In the genomic region with DNA sequence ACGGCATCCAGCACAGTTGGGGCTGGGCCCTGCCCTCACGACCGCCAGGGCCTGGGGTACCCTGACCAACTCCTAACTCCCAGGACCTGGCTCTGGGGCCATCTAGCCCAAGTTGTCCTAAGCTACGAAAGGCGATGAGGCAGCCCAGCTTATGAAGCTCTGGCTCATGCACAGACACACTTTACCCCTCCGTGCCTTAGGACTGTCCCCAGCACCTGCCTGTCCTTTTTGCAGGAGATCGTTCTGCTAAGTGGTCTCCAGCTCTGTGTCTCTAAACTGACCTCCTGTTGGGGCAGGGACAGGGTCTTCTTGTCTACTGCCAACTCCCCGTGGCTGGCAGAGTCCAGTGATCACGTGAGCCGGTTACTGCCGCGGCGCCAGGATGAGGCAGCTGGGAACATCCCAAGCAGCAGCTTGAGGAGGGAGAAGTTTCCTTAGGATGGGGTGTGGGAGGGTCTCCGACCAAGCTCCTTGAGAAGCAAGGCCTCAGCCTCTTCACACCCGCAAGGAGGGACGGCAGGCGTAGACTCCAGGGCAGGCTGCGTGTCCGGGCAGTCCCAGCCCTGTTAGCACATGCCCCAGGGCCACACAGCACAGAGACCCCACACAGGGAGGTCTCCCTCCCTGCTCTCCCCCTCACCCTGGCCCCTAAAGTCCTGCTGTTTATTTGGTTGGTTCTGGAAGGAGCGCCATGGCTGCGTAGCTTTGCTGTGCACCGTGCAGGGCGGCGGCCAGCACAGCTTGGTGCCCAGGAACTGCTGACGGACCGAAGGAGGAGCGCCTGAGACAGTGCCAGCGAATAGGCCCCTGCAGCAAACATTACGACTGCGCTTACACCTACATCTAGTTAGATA, we compare ENCODE assay signal across 15 cellular contexts. TPM values are rescaled to one million over a fixed set of nuclear protein-coding genes. Genes with fewer than 3 reads are reported as not detected.
DNase-seq lines count a peak whose midpoint lies in the region; ATAC-seq, FAIRE-seq and TF ChIP-seq lines count a peak whose summit lies in the region.
"Had no signal": no experiment of that assay in that cellular context is flagged by ENCODE, and none has a peak within 500 bp of the region (broad histone marks: within the 10 kb centered on the region; RNA-seq: fewer than 3 reads in every experiment).

No MANE protein-coding gene starts in this region.

- peak overlapping the region; percentile 51; the same call in 1 of the 2 replicates for H4K8ac ChIP-seq in H1 (ENCODE audit: extremely low read depth, insufficient read depth, low read length)

- no peaks in the 10 kb centered on the region for H3K27me3 ChIP-seq in H1 (replicated peaks in 1 of 4; ENCODE audit: control insufficient read depth in 3 of 4, extremely low read depth in 1 of 4, insufficient read depth in 3 of 4, low read length in 3 of 4)
- H3K27me3 ChIP-seq: heart right ventricle had no signal

- H3K56ac ChIP-seq in H1 (replicated peaks; ENCODE audit: insufficient read length, low read depth, low read length), result no peak overlapping the region

- H2BK20ac ChIP-seq in H1 (ENCODE audit: low read length), result no peak overlapping the region

- TF ChIP-seq POLR2A in H1 (IDR thresholded peaks at IDR 0.05; ENCODE audit: control extremely low read depth in 1 of 2, low read depth in 2 of 2, low read length in 2 of 2), result no peak

- no peaks in the 10 kb centered on the region for H3K36me3 ChIP-seq in H1 (ENCODE audit: control insufficient read depth in 2 of 4, insufficient read depth in 4 of 4, low read length in 3 of 4)
- H3K36me3 ChIP-seq: heart right ventricle had no signal

- FAIRE-seq in H1 (lab: Jason Lieb, UNC), result no peak
- FAIRE-seq: GM18507 had no signal

- TF ChIP-seq CTCF in 22Rv1 (IDR thresholded peaks at IDR 0.05), result no peak
- no peak for TF ChIP-seq CTCF in H1 (IDR thresholded peaks at IDR 0.05; ENCODE audit: control extremely low read depth in 1 of 3, insufficient read depth in 1 of 3, low read depth in 1 of 3, low read length in 3 of 3)
- TF ChIP-seq CTCF in omental fat pad (IDR thresholded peaks at IDR 0.05), result no peak

- H3K9me3 ChIP-seq in H1 (ENCODE audit: insufficient read depth in 2 of 2, low read depth in 1 of 2, low read length in 1 of 2), result no peaks in the 10 kb centered on the region
- H3K9me3 ChIP-seq: heart right ventricle had no signal

- H2AFZ ChIP-seq in H1 (ENCODE audit: low read length), result no peak overlapping the region

- WGBS in H1 (ENCODE audit: extremely low coverage in 1 of 2, insufficient coverage in 1 of 2, insufficient read length in 1 of 2, insufficient replicate concordance in 2 of 2, low coverage in 1 of 2, low lambda C conversion rate in 2 of 2, missing lambda C conversion rate in 1 of 2), 2 experiments, result 89% methylated on average over 27 of the region's 30 CpGs; no CpG with 5 or more reads in 1 of the 2 experiments

- H3K79me2 ChIP-seq in H1 (ENCODE audit: control insufficient read depth in 1 of 2, insufficient read depth in 2 of 2, low read length in 2 of 2), result no peaks in the 10 kb centered on the region

- ATAC-seq in omental fat pad (ENCODE audit: low FRiP score) (no peak), HG02840 (IDR thresholded peaks at IDR 0.05; ENCODE audit: low FRiP score, unreplicated experiment) (no peak), GM21360 (IDR thresholded peaks at IDR 0.05; ENCODE audit: unreplicated experiment) (no peak), GM21423 (IDR thresholded peaks at IDR 0.05; ENCODE audit: unreplicated experiment) (no peak)
- ATAC-seq: heart right ventricle had no signal

- H2BK12ac ChIP-seq in H1 (ENCODE audit: low read depth, low read length), result no peak overlapping the region

- POLR2A ChIA-PET in H1 (lab: Charles Lee; ENCODE audit: partially characterized antibody), result interaction anchor here (1.0 kb wide), 1 partner anchor 15 kb away, joined by 3 read pairs; no protein-coding TSS in a partner anchor

- H3K14ac ChIP-seq in H1 (ENCODE audit: insufficient read length), result no peak overlapping the region

- H3K27ac ChIP-seq in 22Rv1 (peak overlapping the region; percentile 15; the same call in 1 of the 2 replicates), H1 (ENCODE audit: low read depth, low read length) (no peak overlapping the region)
- H3K27ac ChIP-seq: epithelial cell of prostate, heart right ventricle had no signal

- no peak overlapping the region for H2BK5ac ChIP-seq in H1 (ENCODE audit: low read depth, low read length)

- H3K4me2 ChIP-seq in H1 (ENCODE audit: insufficient read depth in 1 of 2, low read depth in 2 of 2, low read length in 2 of 2), result no peak overlapping the region

- CTCF ChIA-PET in H1 (lab: Charles Lee; ENCODE audit: partially characterized antibody), result interaction anchor here (1.2 to 3.2 kb wide), 4 partner anchors 13 to 100 kb away, joined by 3 to 12 read pairs (median 4); no protein-coding TSS in a partner anchor

- H3K4ac ChIP-seq in H1 (replicated peaks; ENCODE audit: insufficient read length, low read depth, low read length), result no peak overlapping the region

- no peak overlapping the region for H4K91ac ChIP-seq in H1 (replicated peaks; ENCODE audit: insufficient read length, low read length)

- TF ChIP-seq EP300 in H1 (IDR thresholded peaks at IDR 0.05; ENCODE audit: borderline replicate concordance in 1 of 2, low read depth in 2 of 2, low read length in 2 of 2), result no peak

- TF ChIP-seq RAD21 in H1 (IDR thresholded peaks at IDR 0.05 in 1 of 2, conservative IDR thresholded peaks at IDR 0.05 in 1 of 2; ENCODE audit: low read depth in 2 of 2, low read length in 2 of 2), result no peak

- H3K23ac ChIP-seq in H1 (ENCODE audit: insufficient read length), result no peak overlapping the region

- DNase-seq in Daoy (ENCODE audit: low read depth), result peak; percentile 2
- no peak for DNase-seq in H1 (ENCODE audit: low read depth in 1 of 2, low spot score in 2 of 2)
- peak; percentile 18 for DNase-seq in omental fat pad (ENCODE audit: low spot score)
- no peak for DNase-seq in NCI-H446 (lab: John Stamatoyannopoulos, UW)
- DNase-seq: CD4-positive, CD25-positive, alpha-beta regulatory T cell; NCI-H1436; NCI-H774; stimulated activated naive CD4-positive, alpha-beta T cell treated with Interleukin-2 at 50 U/mL for 16 hours had no signal

- H3K4me3 ChIP-seq in H1 (ENCODE audit: extremely low read depth in 1 of 4, insufficient read depth in 2 of 4, low read depth in 3 of 4, low read length in 4 of 4), result no peak overlapping the region
- H3K4me3 ChIP-seq: heart right ventricle had no signal

- H4K5ac ChIP-seq in H1 (ENCODE audit: insufficient read length, low read depth, low read length), result no peak overlapping the region

- H2BK120ac ChIP-seq in H1 (replicated peaks; ENCODE audit: low read depth, low read length), result no peak overlapping the region

- no peaks in the 10 kb centered on the region for H3K4me1 ChIP-seq in H1 (replicated peaks in 1 of 4; ENCODE audit: control insufficient read depth in 3 of 4, insufficient read depth in 4 of 4, low read length in 3 of 4)

- no peak overlapping the region for H3K9ac ChIP-seq in H1 (replicated peaks in 1 of 4; ENCODE audit: extremely low read depth in 1 of 4, low read depth in 3 of 4, low read length in 3 of 4)

- no peak overlapping the region for H3K18ac ChIP-seq in H1 (ENCODE audit: extremely low read depth, low read length)

- H4K20me1 ChIP-seq in H1 (replicated peaks in 1 of 2; ENCODE audit: control insufficient read depth in 1 of 2, insufficient read depth in 2 of 2, low read length in 2 of 2), result no peaks in the 10 kb centered on the region

- H3K79me1 ChIP-seq in H1 (ENCODE audit: low read depth, low read length), result no peaks in the 10 kb centered on the region

- no peak overlapping the region for H2AK5ac ChIP-seq in H1 (ENCODE audit: low read depth, low read length)

- H2BK15ac ChIP-seq in H1 (ENCODE audit: low read length), result no peak overlapping the region

- no peaks in the 10 kb centered on the region; the same call in 1 of the 2 replicates for H3K23me2 ChIP-seq in H1 (ENCODE audit: low read depth, low read length)

TF ChIP-seq in H1, 55 proteins besides CTCF, POLR2A, EP300 and RAD21:
- TF ChIP-seq RBBP5 (IDR thresholded peaks at IDR 0.05; ENCODE audit: borderline replicate concordance, low read depth, low read length) (no peak), RXRA (IDR thresholded peaks at IDR 0.05; ENCODE audit: insufficient read depth, low read depth, low read length) (no peak), HDAC6 (IDR thresholded peaks at IDR 0.05; ENCODE audit: low read depth, low read length) (no peak), TBP (IDR thresholded peaks at IDR 0.05; ENCODE audit: low read depth, low read length) (no peak)

RNA-seq across cellular contexts. Expression of a gene that starts 16.4 kb away (rescaled TPM):
- total RNA-seq in Daoy (2014; rRNA removed; shearing (Covaris generic)), result 26.9 and 35.5 TPM in 2 replicates
- 13.9 and 14.2 TPM in 2 replicates for total RNA-seq in H1 (2021; fragmentation: NEBNext Ultra II Directional; extraction: Animal tissue kit (Norgen Biotek cat#: 25700))
- 13.9 and 26.0 TPM in 2 replicates for polyA plus RNA-seq in H1 (2011; rRNA removed)
- 16.2 TPM for polyA plus RNA-seq in H1 (2011; cell fraction: cytosol; rRNA removed)
- polyA plus RNA-seq in H1 (2011; cell fraction: nucleus; rRNA removed), result 27.6 TPM
- 5.7 to 17.3 TPM (median 16.0 TPM) in 4 replicates for polyA plus RNA-seq in H1 (2012, experiment 1 of 2)
- 8.4 TPM for polyA plus RNA-seq in H1 (2012, experiment 2 of 2)
- 10.6 TPM for polyA plus RNA-seq in H1 (2013, experiment 1 of 2)
- 10.9 TPM for polyA plus RNA-seq in H1 (2013, experiment 2 of 2)
- polyA minus RNA-seq in H1 (2011; rRNA and poly(A)+ RNA removed), result 5.7 and 6.2 TPM in 2 replicates
- 16.7 TPM for polyA minus RNA-seq in H1 (2011; cell fraction: cytosol; rRNA and poly(A)+ RNA removed)
- 12.1 TPM for polyA minus RNA-seq in H1 (2011; cell fraction: nucleus; rRNA and poly(A)+ RNA removed)
- 100 to 1,000 TPM in 2 of 4 donors, 10 to 100 TPM in 2; 68.4 to 271 (median 99.9) TPM for total RNA-seq in omental fat pad

Comparison
In these comparisons a context has a peak if more than half of its experiments do, and no peak if none do; other contexts are left out.
1. DNase-seq: peak in Daoy (single experiment) and omental fat pad (single experiment); none in H1 (0 of 2) and NCI-H446 (0 of 2).